18 cellular contexts compared by ENCODE assay signal in genomic region chr1:231414260-231415016, GRCh38. TPM values are rescaled to one million over a fixed set of nuclear protein-coding genes. Genes with fewer than 3 reads are reported as not detected.
DNase-seq lines count a peak whose midpoint lies in the region; ATAC-seq and TF ChIP-seq lines count a peak whose summit lies in the region.
"Had no signal": no experiment of that assay in that cellular context is flagged by ENCODE, and none has a peak within 500 bp of the region (broad histone marks: within the 10 kb centered on the region; RNA-seq: fewer than 3 reads in every experiment).

No MANE protein-coding gene starts in this region.

- H3K36me3 Mint-ChIP-seq in activated T-cell treated with anti-CD3 and anti-CD28 coated beads, Interleukin-2, amount 50 U/mL, for 72 hours (ENCODE audit: insufficient read depth in 2 of 2) = peaks cover 6 to 11% of the 10 kb centered on the region in 2 donors

- no peaks in the 10 kb centered on the region for H3K9me3 Mint-ChIP-seq in activated T-cell treated with anti-CD3 and anti-CD28 coated beads, Interleukin-2, amount 50 U/mL, for 72 hours
- H3K9me3 Mint-ChIP-seq: activated B cell treated with CpG ODN at 0.5 μM for 24 hours; activated naive CD4-positive, alpha-beta T cell treated with anti-CD3 and anti-CD28 coated beads, Interleukin-2, amount 10 ng/mL, durations not matched to agents 7 days and 5 days had no signal

- no peaks in the 10 kb centered on the region for H3K36me3 ChIP-seq in right atrium auricular region
- peaks cover 0 to 21% of the 10 kb centered on the region in 2 donors for H3K36me3 ChIP-seq in gastrocnemius medialis
- no peaks in the 10 kb centered on the region for H3K36me3 ChIP-seq in suprapubic skin
- H3K36me3 ChIP-seq: uterus had no signal

- in situ Hi-C loops in gastrocnemius medialis (cut with MboI; ENCODE audit: low sequenced_read_pairs in 4 of 4) = loop anchor here in 2 of 4 donors (10.0 kb wide), 2 partner anchors 50 to 120 kb away; no protein-coding TSS in a partner anchor

- H3K4me3 ChIP-seq in right atrium auricular region (no peak overlapping the region), gastrocnemius medialis (peak overlapping the region; percentile 75 to 87 (median 82)), suprapubic skin (no peak overlapping the region)
- H3K4me3 ChIP-seq: SK-N-MC, uterus had no signal

- TF ChIP-seq POLR2A in gastrocnemius medialis (IDR thresholded peaks at IDR 0.05) (peak; percentile 59 to 61), suprapubic skin (IDR thresholded peaks at IDR 0.05) (no peak)

- H3K9me3 ChIP-seq in right atrium auricular region (no peaks in the 10 kb centered on the region), gastrocnemius medialis (no peaks in the 10 kb centered on the region), suprapubic skin (no peaks in the 10 kb centered on the region)
- H3K9me3 ChIP-seq: uterus had no signal

- no peak for ATAC-seq in activated T-cell treated with anti-CD3 and anti-CD28 coated beads, Interleukin-2, amount 50 U/mL, for 72 hours (replicated peaks in 1 of 2)
- ATAC-seq in gastrocnemius medialis = peak; percentile 25 to 42
- no peak for ATAC-seq in left lobe of liver
- ATAC-seq: activated CD8-positive, alpha-beta memory T cell treated with anti-CD3 and anti-CD28 coated beads, Interleukin-2, amount 10 ng/mL, durations not matched to agents 7 days and 5 days had no signal

- H3K4me1 Mint-ChIP-seq in activated T-cell treated with anti-CD3 and anti-CD28 coated beads, Interleukin-2, amount 50 U/mL, for 72 hours (ENCODE audit: low read depth) = peaks cover 60% of the 10 kb centered on the region

- TF ChIP-seq CTCF in RWPE1 (conservative IDR thresholded peaks at IDR 0.05; ENCODE audit: low read depth) = no peak
- TF ChIP-seq CTCF in right atrium auricular region (IDR thresholded peaks at IDR 0.05) = no peak
- no peak for TF ChIP-seq CTCF in gastrocnemius medialis (IDR thresholded peaks at IDR 0.05 in 4 of 5, conservative IDR thresholded peaks at IDR 0.05 in 1 of 5)
- no peak for TF ChIP-seq CTCF in suprapubic skin (IDR thresholded peaks at IDR 0.05)

- H3K4me1 ChIP-seq in right atrium auricular region (peaks cover 0 to 79% of the 10 kb centered on the region in 2 donors), gastrocnemius medialis (peaks cover 63 to 68% of the 10 kb centered on the region in 2 donors), suprapubic skin (peaks cover 59% of the 10 kb centered on the region)

- peak overlapping the region; percentile 3 to 9 for H3K4me3 Mint-ChIP-seq in activated T-cell treated with anti-CD3 and anti-CD28 coated beads, Interleukin-2, amount 50 U/mL, for 72 hours
- H3K4me3 Mint-ChIP-seq: activated B cell treated with CpG ODN at 0.5 μM for 24 hours; activated CD8-positive, alpha-beta memory T cell treated with anti-CD3 and anti-CD28 coated beads, Interleukin-2, amount 10 ng/mL, durations not matched to agents 7 days and 5 days; activated naive CD4-positive, alpha-beta T cell treated with anti-CD3 and anti-CD28 coated beads, Interleukin-2, amount 10 ng/mL, durations not matched to agents 7 days and 5 days had no signal

- H3K27ac ChIP-seq in RWPE1 = peak overlapping the region; percentile 31; the same call in 1 of the 2 replicates
- H3K27ac ChIP-seq in right atrium auricular region = peak overlapping the region; percentile 38 to 53
- peak overlapping the region; percentile 97 to 98 (median 98) for H3K27ac ChIP-seq in gastrocnemius medialis
- H3K27ac ChIP-seq in substantia nigra (ENCODE audit: low read depth, low read length, poor library complexity, severe bottlenecking) = no peak overlapping the region
- no peak overlapping the region for H3K27ac ChIP-seq in suprapubic skin
- H3K27ac ChIP-seq: epithelial cell of prostate, SK-N-MC had no signal

- CTCF ChIA-PET in RWPE1 (lab: Yijun Ruan, JAX) = no interaction called here

- no peak overlapping the region for H3K27ac Mint-ChIP-seq in activated T-cell treated with anti-CD3 and anti-CD28 coated beads, Interleukin-2, amount 50 U/mL, for 72 hours
- H3K27ac Mint-ChIP-seq: activated B cell treated with CpG ODN at 0.5 μM for 24 hours; activated CD8-positive, alpha-beta memory T cell treated with anti-CD3 and anti-CD28 coated beads, Interleukin-2, amount 10 ng/mL, durations not matched to agents 7 days and 5 days had no signal

- POLR2A ChIA-PET in RWPE1 (lab: Yijun Ruan, JAX; ENCODE audit: low non-redundant PET) = no interaction called here

- TF ChIP-seq EP300 in suprapubic skin (IDR thresholded peaks at IDR 0.05) = no peak

- no peak for DNase-seq in activated T-cell treated with anti-CD3 and anti-CD28 coated beads, Interleukin-2, amount 50 U/mL, for 72 hours
- no peak for DNase-seq in activated T-cell treated with anti-CD3 and anti-CD28 coated beads, Interleukin-2, amount 50 U/mL, for 1 hour
- no peak for DNase-seq in RWPE1 (ENCODE audit: low spot score)
- DNase-seq in right atrium auricular region (ENCODE audit: low spot score) = no peak
- DNase-seq in gastrocnemius medialis = peak; percentile 61 to 78
- DNase-seq in substantia nigra (lab: John Stamatoyannopoulos, UW) = no peak
- DNase-seq in suprapubic skin (ENCODE audit: low spot score in 2 of 2) = no peak
- DNase-seq in left lobe of liver (ENCODE audit: low spot score) = no peak
- DNase-seq: activated B cell treated with CpG ODN at 0.5 μM for 24 hours; activated CD8-positive, alpha-beta memory T cell treated with anti-CD3 and anti-CD28 coated beads, Interleukin-2, amount 10 ng/mL, durations not matched to agents 7 days and 5 days; activated naive CD4-positive, alpha-beta T cell treated with anti-CD3 and anti-CD28 coated beads, Interleukin-2, amount 10 ng/mL, durations not matched to agents 7 days and 5 days; glutamatergic neuron; kidney; NCI-H1092 treated with DMSO at 0.1 percent for 48 hours; stimulated activated CD4-positive, alpha-beta T cell treated with anti-CD3 and anti-CD28 coated beads, Interleukin-4, amount 100 ng/mL, for 4 hours; uterus had no signal

- intact Hi-C loops in gastrocnemius medialis (cut with DNase I; ENCODE audit: low total_unique reads) = no loop called here

- no peaks in the 10 kb centered on the region for H3K27me3 Mint-ChIP-seq in activated T-cell treated with anti-CD3 and anti-CD28 coated beads, Interleukin-2, amount 50 U/mL, for 72 hours (ENCODE audit: low read depth)
- H3K27me3 Mint-ChIP-seq: activated B cell treated with CpG ODN at 0.5 μM for 24 hours; activated CD8-positive, alpha-beta memory T cell treated with anti-CD3 and anti-CD28 coated beads, Interleukin-2, amount 10 ng/mL, durations not matched to agents 7 days and 5 days; activated naive CD4-positive, alpha-beta T cell treated with anti-CD3 and anti-CD28 coated beads, Interleukin-2, amount 10 ng/mL, durations not matched to agents 7 days and 5 days had no signal

- H3K27me3 ChIP-seq in right atrium auricular region (no peaks in the 10 kb centered on the region), gastrocnemius medialis (no peaks in the 10 kb centered on the region), suprapubic skin (no peaks in the 10 kb centered on the region)
- H3K27me3 ChIP-seq: uterus had no signal

- WGBS in suprapubic skin = 67% methylated on average over 7 of the region's 7 CpGs

RNA-seq across cellular contexts. Expression of gene EGLN1, which starts 7.6 kb away (rescaled TPM):
- 10 to 100 TPM; 13.8 to 18.5 TPM for total RNA-seq in activated T-cell treated with anti-CD3 and anti-CD28 coated beads, Interleukin-2, amount 50 U/mL, for 72 hours
- total RNA-seq in right atrium auricular region = 10 to 100 TPM; 57.9 to 76.7 TPM
- 100 to 1,000 TPM; 500 to 862 (median 706) TPM for total RNA-seq in gastrocnemius medialis
- total RNA-seq in suprapubic skin = 10 to 100 TPM; 33.8 to 44.5 (median 39.4) TPM
- 23.6 TPM for total RNA-seq in left lobe of liver

Comparison
In these comparisons a context has a peak if more than half of its experiments do, and no peak if none do; other contexts are left out.
1. ATAC-seq: peak in gastrocnemius medialis (2 of 2); none in activated T-cell treated with anti-CD3 and anti-CD28 coated beads, Interleukin-2, amount 50 U/mL, for 72 hours (0 of 2) and left lobe of liver (single experiment).
2. DNase-seq: peak in gastrocnemius medialis (2 of 2); none in activated T-cell treated with anti-CD3 and anti-CD28 coated beads, Interleukin-2, amount 50 U/mL, for 72 hours (0 of 2), activated T-cell treated with anti-CD3 and anti-CD28 coated beads, Interleukin-2, amount 50 U/mL, for 1 hour (single experiment), RWPE1 (single experiment), right atrium auricular region (single experiment), substantia nigra (0 of 49), suprapubic skin (0 of 2) and left lobe of liver (single experiment).
3. H3K27ac ChIP-seq: peak in RWPE1 (single experiment), right atrium auricular region (2 of 2) and gastrocnemius medialis (4 of 4); none in substantia nigra (single experiment) and suprapubic skin (single experiment).
4. H3K4me3 ChIP-seq: peak in gastrocnemius medialis (4 of 4); none in right atrium auricular region (0 of 2) and suprapubic skin (single experiment).
5. POLR2A ChIP-seq: peak in gastrocnemius medialis (2 of 2); none in suprapubic skin (0 of 2).
6. RNA of gene EGLN1, which starts 7.6 kb away (total RNA-seq): 500 to 862 TPM in gastrocnemius medialis; 57.9 to 76.7 TPM in right atrium auricular region, 33.8 to 44.5 TPM in suprapubic skin, 23.6 TPM in left lobe of liver (single experiment) and 13.8 to 18.5 TPM in activated T-cell treated with anti-CD3 and anti-CD28 coated beads, Interleukin-2, amount 50 U/mL, for 72 hours; every median in the first group is over 4 times any median in the second.